ENCODE assay signal across 1 cellular context in the genomic region with DNA sequence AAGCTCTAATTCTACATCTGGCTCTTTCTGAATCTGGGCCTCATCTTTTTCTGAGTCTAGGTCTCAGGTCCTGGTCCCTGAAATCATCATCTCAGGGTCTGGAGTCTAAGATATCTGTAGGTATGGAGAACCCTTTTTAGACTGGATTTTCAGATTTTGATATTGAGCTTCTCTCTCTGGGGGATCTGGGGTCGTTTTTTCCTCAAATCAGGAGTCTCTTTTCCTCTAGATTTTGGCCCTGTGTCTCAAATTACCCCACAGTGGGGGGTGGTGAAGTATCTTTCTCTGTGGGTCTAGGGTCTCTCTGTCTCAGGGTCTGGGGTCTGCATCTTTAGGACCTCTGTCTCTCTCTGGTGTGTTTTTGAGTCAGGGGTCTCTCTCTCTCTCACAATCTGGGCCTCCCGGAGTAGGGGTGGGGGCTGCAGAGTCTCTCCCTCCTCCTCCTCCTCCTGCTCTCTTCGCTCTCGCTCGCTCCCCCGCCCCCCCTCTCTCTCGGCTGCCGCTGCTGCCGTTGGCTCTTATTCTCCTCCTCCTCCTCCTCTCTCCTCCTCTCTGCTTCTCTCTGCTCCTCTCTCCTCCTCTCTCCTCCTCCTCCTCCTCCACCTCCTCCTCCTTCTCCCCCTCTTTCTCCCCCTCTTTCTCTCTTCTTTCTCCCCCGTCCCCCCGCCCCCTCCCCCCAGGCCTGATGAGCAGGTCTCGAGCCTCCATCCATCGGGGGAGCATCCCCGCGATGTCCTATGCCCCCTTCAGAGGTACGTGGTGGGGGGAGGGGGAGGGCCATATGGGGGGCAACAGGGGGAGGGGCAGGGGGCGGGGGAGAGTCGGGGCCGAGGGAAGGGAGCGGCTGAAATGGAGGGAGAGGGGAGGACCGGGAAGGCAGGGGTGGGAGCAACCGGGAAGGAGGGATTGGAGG.
A peak's percentile ranks its signal among the peaks of the same experiment; 100 is the strongest.
TF ChIP-seq lines count a peak whose summit lies in the region.

A gene (plus strand): TSS at position 486 of the 913 bp plus-strand sequence. CDS start 200 bp downstream, at position 686.

TF ChIP-seq in HEK293, 187 proteins besides CTCF, POLR2A, EP300 and RAD21 (continued from another document):
- TF ChIP-seq ZNF600 (tag by site-specific recombination; IDR thresholded peaks at IDR 0.05) (no peak), ZFP37 (tag by site-specific recombination; IDR thresholded peaks at IDR 0.05) (no peak), ZNF521 (tag by site-specific recombination; IDR thresholded peaks at IDR 0.05) (no peak), ZNF776 (tag by site-specific recombination; IDR thresholded peaks at IDR 0.05; ENCODE audit: borderline replicate concordance) (no peak), WT1 (tag by site-specific recombination; IDR thresholded peaks at IDR 0.05) (0 out of 2 replicates have a peak, but pooled peaks have one; percentile 19)
- TF ChIP-seq, protein P1, sequence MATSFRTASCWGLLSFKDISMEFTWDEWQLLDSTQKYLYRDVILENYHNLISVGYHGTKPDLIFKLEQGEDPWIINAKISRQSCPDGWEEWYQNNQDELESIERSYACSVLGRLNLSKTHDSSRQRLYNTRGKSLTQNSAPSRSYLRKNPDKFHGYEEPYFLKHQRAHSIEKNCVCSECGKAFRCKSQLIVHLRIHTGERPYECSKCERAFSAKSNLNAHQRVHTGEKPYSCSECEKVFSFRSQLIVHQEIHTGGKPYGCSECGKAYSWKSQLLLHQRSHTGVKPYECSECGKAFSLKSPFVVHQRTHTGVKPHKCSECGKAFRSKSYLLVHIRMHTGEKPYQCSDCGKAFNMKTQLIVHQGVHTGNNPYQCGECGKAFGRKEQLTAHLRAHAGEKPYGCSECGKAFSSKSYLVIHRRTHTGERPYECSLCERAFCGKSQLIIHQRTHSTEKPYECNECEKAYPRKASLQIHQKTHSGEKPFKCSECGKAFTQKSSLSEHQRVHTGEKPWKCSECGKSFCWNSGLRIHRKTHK (tag by site-specific recombination; IDR thresholded peaks at IDR 0.05), result no peak
